ENCODE assay signal across 1 cellular context in the genomic region with DNA sequence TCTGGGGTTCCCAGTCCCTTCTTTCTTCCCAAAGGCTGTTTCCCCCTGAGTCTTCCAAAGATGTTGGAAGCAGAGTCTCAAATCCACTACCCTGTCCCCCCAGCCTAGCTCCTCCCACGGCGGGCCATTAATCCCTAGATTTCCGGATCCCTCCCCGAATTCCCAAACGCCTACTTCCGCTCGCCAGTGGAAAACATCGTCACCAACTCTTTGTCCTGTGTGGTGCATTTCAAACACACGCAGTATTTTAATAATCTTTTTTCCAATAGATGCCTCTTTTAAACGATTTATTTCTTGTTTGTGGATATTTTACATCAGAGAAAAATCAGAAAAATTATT.
A peak's percentile ranks its signal among the peaks of the same experiment; 100 is the strongest.
TF ChIP-seq lines count a peak whose summit lies in the region.

No MANE protein-coding gene starts in this region.

TF ChIP-seq in HEK293, 187 proteins besides CTCF, POLR2A, EP300 and RAD21 (continued from another document and continues in another):
- TF ChIP-seq, protein P1, sequence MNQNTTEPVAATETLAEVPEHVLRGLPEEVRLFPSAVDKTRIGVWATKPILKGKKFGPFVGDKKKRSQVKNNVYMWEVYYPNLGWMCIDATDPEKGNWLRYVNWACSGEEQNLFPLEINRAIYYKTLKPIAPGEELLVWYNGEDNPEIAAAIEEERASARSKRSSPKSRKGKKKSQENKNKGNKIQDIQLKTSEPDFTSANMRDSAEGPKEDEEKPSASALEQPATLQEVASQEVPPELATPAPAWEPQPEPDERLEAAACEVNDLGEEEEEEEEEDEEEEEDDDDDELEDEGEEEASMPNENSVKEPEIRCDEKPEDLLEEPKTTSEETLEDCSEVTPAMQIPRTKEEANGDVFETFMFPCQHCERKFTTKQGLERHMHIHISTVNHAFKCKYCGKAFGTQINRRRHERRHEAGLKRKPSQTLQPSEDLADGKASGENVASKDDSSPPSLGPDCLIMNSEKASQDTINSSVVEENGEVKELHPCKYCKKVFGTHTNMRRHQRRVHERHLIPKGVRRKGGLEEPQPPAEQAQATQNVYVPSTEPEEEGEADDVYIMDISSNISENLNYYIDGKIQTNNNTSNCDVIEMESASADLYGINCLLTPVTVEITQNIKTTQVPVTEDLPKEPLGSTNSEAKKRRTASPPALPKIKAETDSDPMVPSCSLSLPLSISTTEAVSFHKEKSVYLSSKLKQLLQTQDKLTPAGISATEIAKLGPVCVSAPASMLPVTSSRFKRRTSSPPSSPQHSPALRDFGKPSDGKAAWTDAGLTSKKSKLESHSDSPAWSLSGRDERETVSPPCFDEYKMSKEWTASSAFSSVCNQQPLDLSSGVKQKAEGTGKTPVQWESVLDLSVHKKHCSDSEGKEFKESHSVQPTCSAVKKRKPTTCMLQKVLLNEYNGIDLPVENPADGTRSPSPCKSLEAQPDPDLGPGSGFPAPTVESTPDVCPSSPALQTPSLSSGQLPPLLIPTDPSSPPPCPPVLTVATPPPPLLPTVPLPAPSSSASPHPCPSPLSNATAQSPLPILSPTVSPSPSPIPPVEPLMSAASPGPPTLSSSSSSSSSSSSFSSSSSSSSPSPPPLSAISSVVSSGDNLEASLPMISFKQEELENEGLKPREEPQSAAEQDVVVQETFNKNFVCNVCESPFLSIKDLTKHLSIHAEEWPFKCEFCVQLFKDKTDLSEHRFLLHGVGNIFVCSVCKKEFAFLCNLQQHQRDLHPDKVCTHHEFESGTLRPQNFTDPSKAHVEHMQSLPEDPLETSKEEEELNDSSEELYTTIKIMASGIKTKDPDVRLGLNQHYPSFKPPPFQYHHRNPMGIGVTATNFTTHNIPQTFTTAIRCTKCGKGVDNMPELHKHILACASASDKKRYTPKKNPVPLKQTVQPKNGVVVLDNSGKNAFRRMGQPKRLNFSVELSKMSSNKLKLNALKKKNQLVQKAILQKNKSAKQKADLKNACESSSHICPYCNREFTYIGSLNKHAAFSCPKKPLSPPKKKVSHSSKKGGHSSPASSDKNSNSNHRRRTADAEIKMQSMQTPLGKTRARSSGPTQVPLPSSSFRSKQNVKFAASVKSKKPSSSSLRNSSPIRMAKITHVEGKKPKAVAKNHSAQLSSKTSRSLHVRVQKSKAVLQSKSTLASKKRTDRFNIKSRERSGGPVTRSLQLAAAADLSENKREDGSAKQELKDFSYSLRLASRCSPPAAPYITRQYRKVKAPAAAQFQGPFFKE (tag by site-specific recombination; IDR thresholded peaks at IDR 0.05; ENCODE audit: borderline replicate concordance): no peak
- TF ChIP-seq EGR2 (tag by site-specific recombination; IDR thresholded peaks at IDR 0.05; ENCODE audit: low read depth) (peak; percentile 76), ZIC2 (tag by site-specific recombination; IDR thresholded peaks at IDR 0.05) (no peak), MEIS1 (CRISPR knock-in tag; IDR thresholded peaks at IDR 0.05; ENCODE audit: borderline replicate concordance) (no peak), ZNF354C (tag by site-specific recombination; IDR thresholded peaks at IDR 0.05; ENCODE audit: borderline replicate concordance, low read depth) (no peak), GLIS2 (tag by site-specific recombination; IDR thresholded peaks at IDR 0.05) (no peak), ZNF366 (tag by site-specific recombination; conservative IDR thresholded peaks at IDR 0.05) (0 out of 2 replicates have a peak, but pooled peaks have one; percentile 24), ZNF214 (tag by site-specific recombination; IDR thresholded peaks at IDR 0.05; ENCODE audit: borderline replicate concordance) (no peak), ZFHX2 (tag by site-specific recombination; conservative IDR thresholded peaks at IDR 0.05) (peak; percentile 82), ZNF404 (tag by site-specific recombination; IDR thresholded peaks at IDR 0.05) (no peak), ZNF341 (tag by site-specific recombination; IDR thresholded peaks at IDR 0.05; ENCODE audit: low read depth) (no peak), GFI1B (tag by site-specific recombination; IDR thresholded peaks at IDR 0.05) (no peak), SCRT1 (tag by site-specific recombination; IDR thresholded peaks at IDR 0.05; ENCODE audit: borderline replicate concordance) (no peak), ZNF785 (tag by site-specific recombination; IDR thresholded peaks at IDR 0.05) (no peak), ZNF146 (tag by site-specific recombination; IDR thresholded peaks at IDR 0.05) (no peak), ZNF248 (tag by site-specific recombination; IDR thresholded peaks at IDR 0.05) (no peak), ZNF426 (tag by site-specific recombination; IDR thresholded peaks at IDR 0.05) (no peak), ZNF335 (tag by site-specific recombination; conservative IDR thresholded peaks at IDR 0.05) (peak; percentile 25; the same call in 1 of the 2 replicates), YY1 (tag by site-specific recombination; IDR thresholded peaks at IDR 0.05) (no peak), ZNF768 (tag by site-specific recombination; IDR thresholded peaks at IDR 0.05) (no peak), ZNF521 (tag by site-specific recombination; IDR thresholded peaks at IDR 0.05) (no peak), ZNF202 (tag by site-specific recombination; IDR thresholded peaks at IDR 0.05; ENCODE audit: borderline replicate concordance) (no peak)
- TF ChIP-seq, protein P2, sequence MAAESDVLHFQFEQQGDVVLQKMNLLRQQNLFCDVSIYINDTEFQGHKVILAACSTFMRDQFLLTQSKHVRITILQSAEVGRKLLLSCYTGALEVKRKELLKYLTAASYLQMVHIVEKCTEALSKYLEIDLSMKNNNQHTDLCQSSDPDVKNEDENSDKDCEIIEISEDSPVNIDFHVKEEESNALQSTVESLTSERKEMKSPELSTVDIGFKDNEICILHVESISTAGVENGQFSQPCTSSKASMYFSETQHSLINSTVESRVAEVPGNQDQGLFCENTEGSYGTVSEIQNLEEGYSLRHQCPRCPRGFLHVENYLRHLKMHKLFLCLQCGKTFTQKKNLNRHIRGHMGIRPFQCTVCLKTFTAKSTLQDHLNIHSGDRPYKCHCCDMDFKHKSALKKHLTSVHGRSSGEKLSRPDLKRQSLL (tag by site-specific recombination; IDR thresholded peaks at IDR 0.05): no peak
- TF ChIP-seq, protein P3, sequence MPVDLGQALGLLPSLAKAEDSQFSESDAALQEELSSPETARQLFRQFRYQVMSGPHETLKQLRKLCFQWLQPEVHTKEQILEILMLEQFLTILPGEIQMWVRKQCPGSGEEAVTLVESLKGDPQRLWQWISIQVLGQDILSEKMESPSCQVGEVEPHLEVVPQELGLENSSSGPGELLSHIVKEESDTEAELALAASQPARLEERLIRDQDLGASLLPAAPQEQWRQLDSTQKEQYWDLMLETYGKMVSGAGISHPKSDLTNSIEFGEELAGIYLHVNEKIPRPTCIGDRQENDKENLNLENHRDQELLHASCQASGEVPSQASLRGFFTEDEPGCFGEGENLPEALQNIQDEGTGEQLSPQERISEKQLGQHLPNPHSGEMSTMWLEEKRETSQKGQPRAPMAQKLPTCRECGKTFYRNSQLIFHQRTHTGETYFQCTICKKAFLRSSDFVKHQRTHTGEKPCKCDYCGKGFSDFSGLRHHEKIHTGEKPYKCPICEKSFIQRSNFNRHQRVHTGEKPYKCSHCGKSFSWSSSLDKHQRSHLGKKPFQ (tag by site-specific recombination; IDR thresholded peaks at IDR 0.05): no peak
- TF ChIP-seq, protein P4, sequence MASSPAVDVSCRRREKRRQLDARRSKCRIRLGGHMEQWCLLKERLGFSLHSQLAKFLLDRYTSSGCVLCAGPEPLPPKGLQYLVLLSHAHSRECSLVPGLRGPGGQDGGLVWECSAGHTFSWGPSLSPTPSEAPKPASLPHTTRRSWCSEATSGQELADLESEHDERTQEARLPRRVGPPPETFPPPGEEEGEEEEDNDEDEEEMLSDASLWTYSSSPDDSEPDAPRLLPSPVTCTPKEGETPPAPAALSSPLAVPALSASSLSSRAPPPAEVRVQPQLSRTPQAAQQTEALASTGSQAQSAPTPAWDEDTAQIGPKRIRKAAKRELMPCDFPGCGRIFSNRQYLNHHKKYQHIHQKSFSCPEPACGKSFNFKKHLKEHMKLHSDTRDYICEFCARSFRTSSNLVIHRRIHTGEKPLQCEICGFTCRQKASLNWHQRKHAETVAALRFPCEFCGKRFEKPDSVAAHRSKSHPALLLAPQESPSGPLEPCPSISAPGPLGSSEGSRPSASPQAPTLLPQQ (tag by site-specific recombination; IDR thresholded peaks at IDR 0.05): no peak
- TF ChIP-seq, protein P5, sequence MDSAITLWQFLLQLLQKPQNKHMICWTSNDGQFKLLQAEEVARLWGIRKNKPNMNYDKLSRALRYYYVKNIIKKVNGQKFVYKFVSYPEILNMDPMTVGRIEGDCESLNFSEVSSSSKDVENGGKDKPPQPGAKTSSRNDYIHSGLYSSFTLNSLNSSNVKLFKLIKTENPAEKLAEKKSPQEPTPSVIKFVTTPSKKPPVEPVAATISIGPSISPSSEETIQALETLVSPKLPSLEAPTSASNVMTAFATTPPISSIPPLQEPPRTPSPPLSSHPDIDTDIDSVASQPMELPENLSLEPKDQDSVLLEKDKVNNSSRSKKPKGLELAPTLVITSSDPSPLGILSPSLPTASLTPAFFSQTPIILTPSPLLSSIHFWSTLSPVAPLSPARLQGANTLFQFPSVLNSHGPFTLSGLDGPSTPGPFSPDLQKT (IDR thresholded peaks at IDR 0.05; ENCODE audit: borderline replicate concordance, low read depth, low read length): no peak
- TF ChIP-seq, protein P6, sequence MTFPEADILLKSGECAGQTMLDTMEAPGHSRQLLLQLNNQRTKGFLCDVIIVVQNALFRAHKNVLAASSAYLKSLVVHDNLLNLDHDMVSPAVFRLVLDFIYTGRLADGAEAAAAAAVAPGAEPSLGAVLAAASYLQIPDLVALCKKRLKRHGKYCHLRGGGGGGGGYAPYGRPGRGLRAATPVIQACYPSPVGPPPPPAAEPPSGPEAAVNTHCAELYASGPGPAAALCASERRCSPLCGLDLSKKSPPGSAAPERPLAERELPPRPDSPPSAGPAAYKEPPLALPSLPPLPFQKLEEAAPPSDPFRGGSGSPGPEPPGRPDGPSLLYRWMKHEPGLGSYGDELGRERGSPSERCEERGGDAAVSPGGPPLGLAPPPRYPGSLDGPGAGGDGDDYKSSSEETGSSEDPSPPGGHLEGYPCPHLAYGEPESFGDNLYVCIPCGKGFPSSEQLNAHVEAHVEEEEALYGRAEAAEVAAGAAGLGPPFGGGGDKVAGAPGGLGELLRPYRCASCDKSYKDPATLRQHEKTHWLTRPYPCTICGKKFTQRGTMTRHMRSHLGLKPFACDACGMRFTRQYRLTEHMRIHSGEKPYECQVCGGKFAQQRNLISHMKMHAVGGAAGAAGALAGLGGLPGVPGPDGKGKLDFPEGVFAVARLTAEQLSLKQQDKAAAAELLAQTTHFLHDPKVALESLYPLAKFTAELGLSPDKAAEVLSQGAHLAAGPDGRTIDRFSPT (tag by site-specific recombination; IDR thresholded peaks at IDR 0.05): no peak
- TF ChIP-seq, protein P7, sequence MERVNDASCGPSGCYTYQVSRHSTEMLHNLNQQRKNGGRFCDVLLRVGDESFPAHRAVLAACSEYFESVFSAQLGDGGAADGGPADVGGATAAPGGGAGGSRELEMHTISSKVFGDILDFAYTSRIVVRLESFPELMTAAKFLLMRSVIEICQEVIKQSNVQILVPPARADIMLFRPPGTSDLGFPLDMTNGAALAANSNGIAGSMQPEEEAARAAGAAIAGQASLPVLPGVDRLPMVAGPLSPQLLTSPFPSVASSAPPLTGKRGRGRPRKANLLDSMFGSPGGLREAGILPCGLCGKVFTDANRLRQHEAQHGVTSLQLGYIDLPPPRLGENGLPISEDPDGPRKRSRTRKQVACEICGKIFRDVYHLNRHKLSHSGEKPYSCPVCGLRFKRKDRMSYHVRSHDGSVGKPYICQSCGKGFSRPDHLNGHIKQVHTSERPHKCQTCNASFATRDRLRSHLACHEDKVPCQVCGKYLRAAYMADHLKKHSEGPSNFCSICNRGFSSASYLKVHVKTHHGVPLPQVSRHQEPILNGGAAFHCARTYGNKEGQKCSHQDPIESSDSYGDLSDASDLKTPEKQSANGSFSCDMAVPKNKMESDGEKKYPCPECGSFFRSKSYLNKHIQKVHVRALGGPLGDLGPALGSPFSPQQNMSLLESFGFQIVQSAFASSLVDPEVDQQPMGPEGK (tag by site-specific recombination; IDR thresholded peaks at IDR 0.05): peak; percentile 89
- TF ChIP-seq, protein P8, sequence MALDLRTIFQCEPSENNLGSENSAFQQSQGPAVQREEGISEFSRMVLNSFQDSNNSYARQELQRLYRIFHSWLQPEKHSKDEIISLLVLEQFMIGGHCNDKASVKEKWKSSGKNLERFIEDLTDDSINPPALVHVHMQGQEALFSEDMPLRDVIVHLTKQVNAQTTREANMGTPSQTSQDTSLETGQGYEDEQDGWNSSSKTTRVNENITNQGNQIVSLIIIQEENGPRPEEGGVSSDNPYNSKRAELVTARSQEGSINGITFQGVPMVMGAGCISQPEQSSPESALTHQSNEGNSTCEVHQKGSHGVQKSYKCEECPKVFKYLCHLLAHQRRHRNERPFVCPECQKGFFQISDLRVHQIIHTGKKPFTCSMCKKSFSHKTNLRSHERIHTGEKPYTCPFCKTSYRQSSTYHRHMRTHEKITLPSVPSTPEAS (tag by site-specific recombination; IDR thresholded peaks at IDR 0.05): no peak
- TF ChIP-seq, protein P9, sequence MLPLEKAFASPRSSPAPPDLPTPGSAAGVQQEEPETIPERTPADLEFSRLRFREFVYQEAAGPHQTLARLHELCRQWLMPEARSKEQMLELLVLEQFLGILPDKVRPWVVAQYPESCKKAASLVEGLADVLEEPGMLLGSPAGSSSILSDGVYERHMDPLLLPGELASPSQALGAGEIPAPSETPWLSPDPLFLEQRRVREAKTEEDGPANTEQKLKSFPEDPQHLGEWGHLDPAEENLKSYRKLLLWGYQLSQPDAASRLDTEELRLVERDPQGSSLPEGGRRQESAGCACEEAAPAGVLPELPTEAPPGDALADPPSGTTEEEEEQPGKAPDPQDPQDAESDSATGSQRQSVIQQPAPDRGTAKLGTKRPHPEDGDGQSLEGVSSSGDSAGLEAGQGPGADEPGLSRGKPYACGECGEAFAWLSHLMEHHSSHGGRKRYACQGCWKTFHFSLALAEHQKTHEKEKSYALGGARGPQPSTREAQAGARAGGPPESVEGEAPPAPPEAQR (tag by site-specific recombination; IDR thresholded peaks at IDR 0.05): no peak
- TF ChIP-seq, protein P10, sequence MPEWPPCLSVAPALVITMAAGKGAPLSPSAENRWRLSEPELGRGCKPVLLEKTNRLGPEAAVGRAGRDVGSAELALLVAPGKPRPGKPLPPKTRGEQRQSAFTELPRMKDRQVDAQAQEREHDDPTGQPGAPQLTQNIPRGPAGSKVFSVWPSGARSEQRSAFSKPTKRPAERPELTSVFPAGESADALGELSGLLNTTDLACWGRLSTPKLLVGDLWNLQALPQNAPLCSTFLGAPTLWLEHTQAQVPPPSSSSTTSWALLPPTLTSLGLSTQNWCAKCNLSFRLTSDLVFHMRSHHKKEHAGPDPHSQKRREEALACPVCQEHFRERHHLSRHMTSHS (tag by site-specific recombination; IDR thresholded peaks at IDR 0.05): no peak
- TF ChIP-seq, protein P11, sequence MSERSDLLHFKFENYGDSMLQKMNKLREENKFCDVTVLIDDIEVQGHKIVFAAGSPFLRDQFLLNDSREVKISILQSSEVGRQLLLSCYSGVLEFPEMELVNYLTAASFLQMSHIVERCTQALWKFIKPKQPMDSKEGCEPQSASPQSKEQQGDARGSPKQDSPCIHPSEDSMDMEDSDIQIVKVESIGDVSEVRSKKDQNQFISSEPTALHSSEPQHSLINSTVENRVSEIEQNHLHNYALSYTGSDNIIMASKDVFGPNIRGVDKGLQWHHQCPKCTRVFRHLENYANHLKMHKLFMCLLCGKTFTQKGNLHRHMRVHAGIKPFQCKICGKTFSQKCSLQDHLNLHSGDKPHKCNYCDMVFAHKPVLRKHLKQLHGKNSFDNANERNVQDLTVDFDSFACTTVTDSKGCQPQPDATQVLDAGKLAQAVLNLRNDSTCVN (tag by site-specific recombination; optimal IDR thresholded peaks at IDR 0.05): no peak
